Comparison of ENCODE assay signal across 1 cellular context in the genomic region with DNA sequence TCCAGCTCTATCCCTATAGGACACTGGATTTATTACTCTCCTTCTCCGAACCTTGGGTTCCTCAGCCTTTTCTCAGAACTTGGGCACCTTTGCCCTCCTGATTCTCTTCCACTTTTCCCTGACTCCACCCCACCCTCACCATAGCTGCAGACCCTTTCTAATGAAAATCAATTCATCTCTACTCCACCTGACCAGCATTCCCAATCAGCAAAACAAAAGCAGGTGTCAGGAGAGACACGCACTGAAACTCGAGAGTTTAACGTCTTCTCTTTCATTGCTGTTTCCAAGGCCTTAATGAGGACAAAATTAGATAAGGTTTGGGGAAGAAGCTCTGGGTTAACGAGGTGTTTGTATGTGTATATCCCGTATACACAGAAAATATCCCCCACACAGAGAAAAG.
A peak's percentile ranks its signal among the peaks of the same experiment; 100 is the strongest.
TF ChIP-seq lines count a peak whose summit lies in the region.

No MANE protein-coding gene starts in this region.

TF ChIP-seq in WTC11, 78 proteins besides CTCF, POLR2A, EP300 and RAD21 (continued from another document):
- TF ChIP-seq, protein P1, sequence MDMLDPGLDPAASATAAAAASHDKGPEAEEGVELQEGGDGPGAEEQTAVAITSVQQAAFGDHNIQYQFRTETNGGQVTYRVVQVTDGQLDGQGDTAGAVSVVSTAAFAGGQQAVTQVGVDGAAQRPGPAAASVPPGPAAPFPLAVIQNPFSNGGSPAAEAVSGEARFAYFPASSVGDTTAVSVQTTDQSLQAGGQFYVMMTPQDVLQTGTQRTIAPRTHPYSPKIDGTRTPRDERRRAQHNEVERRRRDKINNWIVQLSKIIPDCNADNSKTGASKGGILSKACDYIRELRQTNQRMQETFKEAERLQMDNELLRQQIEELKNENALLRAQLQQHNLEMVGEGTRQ (CRISPR knock-in tag; IDR thresholded peaks at IDR 0.05) = peak; percentile 52; the same call in 1 of the 2 replicates
- TF ChIP-seq TEAD4 (CRISPR knock-in tag; IDR thresholded peaks at IDR 0.05) (no peak), IRF2 (CRISPR knock-in tag; IDR thresholded peaks at IDR 0.05; ENCODE audit: borderline replicate concordance, low read depth) (no peak), FOXK1 (CRISPR knock-in tag; IDR thresholded peaks at IDR 0.05) (no peak), SP1 (CRISPR knock-in tag; conservative IDR thresholded peaks at IDR 0.05) (no peak), ZNF138 (CRISPR knock-in tag; conservative IDR thresholded peaks at IDR 0.05) (no peak), TCF7 (CRISPR knock-in tag; IDR thresholded peaks at IDR 0.05; ENCODE audit: low read depth) (no peak), NFYB (CRISPR knock-in tag; conservative IDR thresholded peaks at IDR 0.05; ENCODE audit: low read depth) (no peak), RORB (CRISPR knock-in tag; IDR thresholded peaks at IDR 0.05) (no peak)
- TF ChIP-seq, protein P2, sequence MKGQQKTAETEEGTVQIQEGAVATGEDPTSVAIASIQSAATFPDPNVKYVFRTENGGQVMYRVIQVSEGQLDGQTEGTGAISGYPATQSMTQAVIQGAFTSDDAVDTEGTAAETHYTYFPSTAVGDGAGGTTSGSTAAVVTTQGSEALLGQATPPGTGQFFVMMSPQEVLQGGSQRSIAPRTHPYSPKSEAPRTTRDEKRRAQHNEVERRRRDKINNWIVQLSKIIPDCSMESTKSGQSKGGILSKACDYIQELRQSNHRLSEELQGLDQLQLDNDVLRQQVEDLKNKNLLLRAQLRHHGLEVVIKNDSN (CRISPR knock-in tag; IDR thresholded peaks at IDR 0.05) = peak; percentile 37; the same call in 1 of the 2 replicates
- TF ChIP-seq, protein P3, sequence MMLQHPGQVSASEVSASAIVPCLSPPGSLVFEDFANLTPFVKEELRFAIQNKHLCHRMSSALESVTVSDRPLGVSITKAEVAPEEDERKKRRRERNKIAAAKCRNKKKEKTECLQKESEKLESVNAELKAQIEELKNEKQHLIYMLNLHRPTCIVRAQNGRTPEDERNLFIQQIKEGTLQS (CRISPR knock-in tag; conservative IDR thresholded peaks at IDR 0.05) = no peak
- TF ChIP-seq, protein P4, sequence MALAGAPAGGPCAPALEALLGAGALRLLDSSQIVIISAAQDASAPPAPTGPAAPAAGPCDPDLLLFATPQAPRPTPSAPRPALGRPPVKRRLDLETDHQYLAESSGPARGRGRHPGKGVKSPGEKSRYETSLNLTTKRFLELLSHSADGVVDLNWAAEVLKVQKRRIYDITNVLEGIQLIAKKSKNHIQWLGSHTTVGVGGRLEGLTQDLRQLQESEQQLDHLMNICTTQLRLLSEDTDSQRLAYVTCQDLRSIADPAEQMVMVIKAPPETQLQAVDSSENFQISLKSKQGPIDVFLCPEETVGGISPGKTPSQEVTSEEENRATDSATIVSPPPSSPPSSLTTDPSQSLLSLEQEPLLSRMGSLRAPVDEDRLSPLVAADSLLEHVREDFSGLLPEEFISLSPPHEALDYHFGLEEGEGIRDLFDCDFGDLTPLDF (CRISPR knock-in tag; IDR thresholded peaks at IDR 0.05) = no peak
